Comparison of ENCODE assay signal across 8 cellular contexts in genomic region chr19:55653651-55654322, GRCh38. TPM values are rescaled to one million over a fixed set of nuclear protein-coding genes. Genes with fewer than 3 reads are reported as not detected.
A peak's percentile ranks its signal among the peaks of the same experiment; 100 is the strongest.
DNase-seq lines count a peak whose midpoint lies in the region; ATAC-seq and TF ChIP-seq lines count a peak whose summit lies in the region.

No MANE protein-coding gene starts in this region.

- no peaks in the 10 kb centered on the region for H3K27me3 Mint-ChIP-seq in nephron (ENCODE audit: low read depth)

- no peaks in the 10 kb centered on the region for H3K27me3 ChIP-seq in H7 (ENCODE audit: control insufficient read depth, insufficient read depth, low read length)

- peak overlapping the region; percentile 98 for H3K27ac ChIP-seq in RWPE1

- no peaks in the 10 kb centered on the region for H3K9me3 Mint-ChIP-seq in nephron

- POLR2A ChIA-PET in RWPE1 (lab: Yijun Ruan, JAX; ENCODE audit: low non-redundant PET) = interaction anchor here (0.6 to 0.9 kb wide), 3 partner anchors 11 to 1489 kb away, joined by 3 to 4 read pairs (median 3); no protein-coding TSS in a partner anchor

- H3K36me3 Mint-ChIP-seq in nephron (ENCODE audit: low read depth) = peaks cover 16% of the 10 kb centered on the region

- H3K36me3 ChIP-seq in H7 (replicated peaks; ENCODE audit: control insufficient read depth, insufficient read depth, low read length) = peaks cover 2% of the 10 kb centered on the region

- H3K4me1 Mint-ChIP-seq in nephron = peaks cover 40% of the 10 kb centered on the region

- ATAC-seq in stimulated activated naive CD8-positive, alpha-beta T cell treated with anti-CD3 and anti-CD28 coated beads, Interleukin-15, Interleukin-2, amounts not matched to agents 100 U/mL and 50 U/mL, for 24 hours = peak; percentile 48

- H3K4me3 ChIP-seq in H7 (ENCODE audit: insufficient read depth, low read depth, low read length) (peak overlapping the region; percentile 100), fibroblast of pulmonary artery (replicated peaks; ENCODE audit: low read depth, low read length) (peak overlapping the region; percentile 78)

- peak overlapping the region; percentile 98 to 99 (median 99) for H3K27ac Mint-ChIP-seq in nephron

- CTCF ChIA-PET in RWPE1 (lab: Yijun Ruan, JAX) = interaction anchor here (0.6 to 0.8 kb wide), 6 partner anchors 14 to 155 kb away, joined by 3 to 7 read pairs (median 4); no protein-coding TSS in a partner anchor

- peak; percentile 98 for TF ChIP-seq CTCF in RWPE1 (conservative IDR thresholded peaks at IDR 0.05; ENCODE audit: low read depth)
- peak; percentile 100 for TF ChIP-seq CTCF in fibroblast of pulmonary artery (IDR thresholded peaks at IDR 0.05; ENCODE audit: low read length, missing control alignments)
- TF ChIP-seq CTCF in nephron (IDR thresholded peaks at IDR 0.05; ENCODE audit: unreplicated experiment in 3 of 3) = peak; percentile 99 to 100 (median 100)

- H3K4me3 Mint-ChIP-seq in nephron = peak overlapping the region; percentile 91 to 93 (median 92)

- peak; percentile 96 for DNase-seq in GDM1 (lab: John Stamatoyannopoulos, UW)
- peak; percentile 97 for DNase-seq in H7
- peak; percentile 99 for DNase-seq in LoVo (ENCODE audit: low spot score)
- DNase-seq in RWPE1 (ENCODE audit: low spot score) = peak; percentile 94
- DNase-seq in activated T-helper 9 cell treated with anti-CD3 and anti-CD28 coated beads, Interleukin-2, amount 50 U/mL, for 16 hours (ENCODE audit: low read depth) = peak; percentile 99
- peak; percentile 99 for DNase-seq in fibroblast of pulmonary artery (ENCODE audit: low read depth)
- peak; percentile 96 for DNase-seq in stimulated activated naive CD8-positive, alpha-beta T cell treated with anti-CD3 and anti-CD28 coated beads, Interleukin-15, Interleukin-2, amounts not matched to agents 100 U/mL and 50 U/mL, for 24 hours

RNA-seq across cellular contexts. Expression of gene U2AF2, which starts 1.0 kb away (rescaled TPM):
- 231 and 289 TPM in 2 replicates for total RNA-seq in H7 (2014; rRNA removed; shearing (Covaris generic))

RNA-seq across cellular contexts. Expression of gene CCDC106, which starts 5.8 kb away (rescaled TPM):
- total RNA-seq in H7 (2014; rRNA removed; shearing (Covaris generic)) = 13.2 and 14.4 TPM in 2 replicates

RNA-seq across cellular contexts. Expression of gene ZNF581, which starts 10.3 kb away (rescaled TPM):
- total RNA-seq in H7 (2014; rRNA removed; shearing (Covaris generic)) = 64.7 and 67.0 TPM in 2 replicates

RNA-seq across cellular contexts. Expression of gene ZNF580, which starts 13.0 kb away (rescaled TPM):
- 16.0 and 25.0 TPM in 2 replicates for total RNA-seq in H7 (2014; rRNA removed; shearing (Covaris generic))

RNA-seq across cellular contexts. Expression of gene EPN1, which starts 21.2 kb away (rescaled TPM):
- total RNA-seq in H7 (2014; rRNA removed; shearing (Covaris generic)) = 156 and 157 TPM in 2 replicates

Comparison
In these comparisons a context has a peak if more than half of its experiments do, and no peak if none do; other contexts are left out.
1. Peak in every context shown above with its lines: DNase-seq, ATAC-seq, H3K4me3 ChIP-seq and H3K27ac ChIP-seq.